Comparison of ENCODE assay signal across 8 cellular contexts in genomic region chr6:138692058-138692977, GRCh38.
DNase-seq lines count a peak whose midpoint lies in the region; ATAC-seq and TF ChIP-seq lines count a peak whose summit lies in the region.

No MANE protein-coding gene starts in this region.

- H3K9me2 ChIP-seq in SU-DHL-6 (replicated peaks; ENCODE audit: insufficient read depth, low read length): no peaks in the 10 kb centered on the region

- H3K4me3 ChIP-seq in HUES48 (ENCODE audit: low read depth, low read length) (peak overlapping the region; percentile 82), SU-DHL-6 (ENCODE audit: insufficient read depth, low read length, poor library complexity, severe bottlenecking) (peak overlapping the region; percentile 74), right atrium auricular region (peak overlapping the region; percentile 60 to 73)

- H3K4me1 Mint-ChIP-seq in progenitor cell of endocrine pancreas (ENCODE audit: low read depth): peaks cover 8% of the 10 kb centered on the region

- peak; percentile 74 for DNase-seq in Daoy (ENCODE audit: low read depth)
- DNase-seq in amygdala (lab: John Stamatoyannopoulos, UW): peak in 42 of 56 donors; percentile 10 to 74 (median 42)
- DNase-seq in right atrium auricular region (ENCODE audit: low spot score): no peak
- peak; percentile 81 for DNase-seq in progenitor cell of endocrine pancreas (ENCODE audit: low spot score, unreplicated experiment)
- no peak for DNase-seq in MV-4-11 (lab: John Stamatoyannopoulos, UW)

- ATAC-seq in GM21447 (IDR thresholded peaks at IDR 0.05; ENCODE audit: unreplicated experiment): peak; percentile 56

- H3K27ac ChIP-seq in HUES48 (ENCODE audit: low read depth, low read length) (peak overlapping the region; percentile 87), SU-DHL-6 (ENCODE audit: low read depth, low read length) (no peak overlapping the region), right atrium auricular region (peak overlapping the region; percentile 50 to 51)

- H3K36me3 Mint-ChIP-seq in progenitor cell of endocrine pancreas (ENCODE audit: insufficient read depth): no peaks in the 10 kb centered on the region

- peak overlapping the region; percentile 66 for H3K4me2 ChIP-seq in SU-DHL-6 (ENCODE audit: low read depth, low read length, poor library complexity, severe bottlenecking)

- no peaks in the 10 kb centered on the region for H3F3A ChIP-seq in SU-DHL-6 (ENCODE audit: insufficient read depth)

- peak overlapping the region; percentile 95 for H3K27ac Mint-ChIP-seq in progenitor cell of endocrine pancreas

- H3K36me3 ChIP-seq in HUES48 (ENCODE audit: control insufficient read depth, insufficient read depth, low read length): no peaks in the 10 kb centered on the region
- H3K36me3 ChIP-seq in SU-DHL-6 (ENCODE audit: low read length): no peaks in the 10 kb centered on the region
- H3K36me3 ChIP-seq in right atrium auricular region: no peaks in the 10 kb centered on the region

- H2AFZ ChIP-seq in SU-DHL-6 (ENCODE audit: low read depth, low read length, severe bottlenecking): peak overlapping the region; percentile 93

- H3K4me3 Mint-ChIP-seq in progenitor cell of endocrine pancreas (ENCODE audit: low read depth): peak overlapping the region; percentile 93

- H3K9me3 Mint-ChIP-seq in progenitor cell of endocrine pancreas (ENCODE audit: low read depth): no peaks in the 10 kb centered on the region

- TF ChIP-seq CTCF in SU-DHL-6 (IDR thresholded peaks at IDR 0.05; ENCODE audit: insufficient read depth, low read length, poor library complexity, severe bottlenecking): peak; percentile 76
- peak; percentile 94 to 95 for TF ChIP-seq CTCF in right atrium auricular region (IDR thresholded peaks at IDR 0.05)
- peak; percentile 96 for TF ChIP-seq CTCF in progenitor cell of endocrine pancreas (IDR thresholded peaks at IDR 0.05; ENCODE audit: unreplicated experiment)

- H3K27me3 Mint-ChIP-seq in progenitor cell of endocrine pancreas: no peaks in the 10 kb centered on the region

- H3K4me1 ChIP-seq in HUES48 (ENCODE audit: control insufficient read depth, insufficient read depth, low read length): peaks cover 13% of the 10 kb centered on the region
- peaks cover 0 to 16% of the 10 kb centered on the region in 2 donors for H3K4me1 ChIP-seq in right atrium auricular region

- H3K9ac ChIP-seq in HUES48 (ENCODE audit: low read depth, low read length): peak overlapping the region; percentile 85
- peak overlapping the region; percentile 61 for H3K9ac ChIP-seq in SU-DHL-6 (ENCODE audit: low read length)

- H3K79me2 ChIP-seq in SU-DHL-6 (ENCODE audit: insufficient read depth, low read length): no peaks in the 10 kb centered on the region

- H4K20me1 ChIP-seq in SU-DHL-6 (ENCODE audit: low read depth, low read length): no peaks in the 10 kb centered on the region

- H3K9me3 ChIP-seq in HUES48 (ENCODE audit: control insufficient read depth, insufficient read depth, low read length): no peaks in the 10 kb centered on the region
- H3K9me3 ChIP-seq in SU-DHL-6 (ENCODE audit: insufficient read depth, low read length): no peaks in the 10 kb centered on the region
- no peaks in the 10 kb centered on the region for H3K9me3 ChIP-seq in right atrium auricular region

- peaks cover 9% of the 10 kb centered on the region for H3K27me3 ChIP-seq in HUES48 (ENCODE audit: control insufficient read depth, insufficient read depth, low read length)
- no peaks in the 10 kb centered on the region for H3K27me3 ChIP-seq in SU-DHL-6 (ENCODE audit: low read length)
- no peaks in the 10 kb centered on the region for H3K27me3 ChIP-seq in right atrium auricular region

Comparison
In these comparisons a context has a peak if more than half of its experiments do, and no peak if none do; other contexts are left out.
1. DNase-seq: peak in Daoy (single experiment), amygdala (42 of 56) and progenitor cell of endocrine pancreas (single experiment); none in right atrium auricular region (single experiment) and MV-4-11 (single experiment).
2. Peak in every context shown above with its lines, with median percentiles within 50 percentile points of each other: H3K4me3 ChIP-seq and CTCF ChIP-seq.